Comparison of ENCODE assay signal across 21 cellular contexts in the genomic region with DNA sequence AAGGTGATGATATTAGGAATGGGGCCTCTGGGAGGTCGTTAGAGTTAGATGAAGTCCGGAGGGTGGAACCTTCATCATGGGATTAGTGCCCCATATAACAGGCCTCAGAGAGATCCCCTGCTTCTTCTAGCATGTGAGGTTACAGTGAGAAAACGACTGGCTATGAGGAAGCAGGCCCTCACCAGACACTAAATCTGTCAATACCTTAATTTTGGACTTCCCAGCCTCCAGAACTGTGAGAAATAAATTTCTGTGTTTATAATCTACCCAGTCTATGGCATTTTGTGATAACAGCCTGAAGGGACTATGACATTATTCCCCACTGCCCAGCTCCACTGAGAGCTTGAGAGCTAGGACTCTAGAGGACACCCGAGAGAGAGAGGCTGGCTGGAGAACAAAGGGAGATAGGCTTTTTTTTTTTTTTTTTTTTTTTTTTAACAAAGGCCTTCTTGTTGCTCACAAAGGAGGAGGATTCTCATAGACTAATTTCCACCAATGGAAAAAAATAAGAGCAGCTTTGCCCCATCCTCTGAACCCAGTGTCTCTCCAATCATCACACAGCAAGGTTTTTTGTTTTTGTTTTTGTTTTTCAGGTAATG.
A peak's percentile ranks its signal among the peaks of the same experiment; 100 is the strongest.
DNase-seq lines count a peak whose midpoint lies in the region; ATAC-seq and TF ChIP-seq lines count a peak whose summit lies in the region.
"Had no signal": no experiment of that assay in that cellular context is flagged by ENCODE, and none has a peak within 500 bp of the region (broad histone marks: within the 10 kb centered on the region; RNA-seq: fewer than 3 reads in every experiment).

No MANE protein-coding gene starts in this region.

- DNase-seq in NCI-H2227 treated with DMSO at 0.1 percent for 48 hours (lab: John Stamatoyannopoulos, UW) (peak; percentile 10), NCI-H2227 (lab: John Stamatoyannopoulos, UW; ENCODE audit: unreplicated experiment) (no peak), endodermal cell (no peak), midbrain (lab: John Stamatoyannopoulos, UW) (peak; percentile 52), transverse colon (no peak), mucosa of descending colon (no peak), NK-92 (lab: John Stamatoyannopoulos, UW; ENCODE audit: unreplicated experiment) (no peak)
- DNase-seq: 8988T; activated CD4-positive, alpha-beta T cell treated with anti-CD3 and anti-CD28 coated beads for 4 hours; activated naive CD8-positive, alpha-beta T cell treated with anti-CD3 and anti-CD28 coated beads, Interleukin-2, amount 50 U/mL, for 24 hours; brain microvascular endothelial cell; EL; natural killer cell; NCI-H1105 treated with DMSO at 0.1 percent for 48 hours; NCI-H2081; NCI-H510A treated with DMSO at 0.1 percent for 48 hours had no signal

- H3K27me3 ChIP-seq in endodermal cell (ENCODE audit: control insufficient read depth, insufficient read depth, low read length, poor library complexity, severe bottlenecking) (no peaks in the 10 kb centered on the region), transverse colon (no peaks in the 10 kb centered on the region)
- H3K27me3 ChIP-seq: brain microvascular endothelial cell, vagina had no signal

- peak overlapping the region; percentile 72 for H3K27ac Mint-ChIP-seq in endodermal cell
- no peak overlapping the region for H3K27ac Mint-ChIP-seq in stimulated activated memory B cell treated with anti-CD40 and anti-IgM and Interleukin-4, amounts not matched to agents 10 μg/mL and 1 μg/mL and 100 μg/mL, for 72 hours
- H3K27ac Mint-ChIP-seq: activated naive CD8-positive, alpha-beta T cell treated with anti-CD3 and anti-CD28 coated beads, Interleukin-2, amount 50 U/mL, for 24 hours; activated T-helper 17 cell treated with anti-CD3 and anti-CD28 coated beads, Interleukin-2, amount 50 U/mL, for 72 hours; memory B cell; natural killer cell had no signal

- in situ Hi-C loops in transverse colon (cut with MboI; ENCODE audit: low pct_ligation_motif_present in 1 of 4, low pct_unique_long_range_greater_than_20kb in 1 of 4, low sequenced_read_pairs in 3 of 4) = no loop called here

- ATAC-seq in mucosa of descending colon = no peak
- no peak for ATAC-seq in stimulated activated memory B cell treated with anti-CD40 and anti-IgM and Interleukin-4, amounts not matched to agents 10 μg/mL and 1 μg/mL and 100 μg/mL, for 72 hours
- ATAC-seq: activated naive CD8-positive, alpha-beta T cell treated with anti-CD3 and anti-CD28 coated beads, Interleukin-2, amount 50 U/mL, for 24 hours; activated T-helper 17 cell treated with anti-CD3 and anti-CD28 coated beads, Interleukin-2, amount 50 U/mL, for 72 hours; natural killer cell had no signal

- H3K27me3 Mint-ChIP-seq in endodermal cell (ENCODE audit: insufficient read depth) = no peaks in the 10 kb centered on the region
- H3K27me3 Mint-ChIP-seq in stimulated activated memory B cell treated with anti-CD40 and anti-IgM and Interleukin-4, amounts not matched to agents 10 μg/mL and 1 μg/mL and 100 μg/mL, for 72 hours = no peaks in the 10 kb centered on the region
- H3K27me3 Mint-ChIP-seq: activated naive CD8-positive, alpha-beta T cell treated with anti-CD3 and anti-CD28 coated beads, Interleukin-2, amount 50 U/mL, for 24 hours; activated T-helper 17 cell treated with anti-CD3 and anti-CD28 coated beads, Interleukin-2, amount 50 U/mL, for 72 hours; memory B cell had no signal

- H3K9ac ChIP-seq in endodermal cell (ENCODE audit: extremely low read depth, low read length, poor library complexity, severe bottlenecking) = no peak overlapping the region

- H3K36me3 ChIP-seq in endodermal cell (ENCODE audit: control insufficient read depth, insufficient read depth, low read length) (peaks cover 77% of the 10 kb centered on the region), transverse colon (no peaks in the 10 kb centered on the region), mucosa of descending colon (ENCODE audit: low read depth) (no peaks in the 10 kb centered on the region)
- H3K36me3 ChIP-seq: brain microvascular endothelial cell, vagina had no signal

- 85 to 93% methylated on average over 2 to 3 of the region's 4 CpGs for WGBS in endodermal cell (ENCODE audit: insufficient coverage in 1 of 2, insufficient read length in 1 of 2), 2 experiments
- WGBS in transverse colon (ENCODE audit: low coverage in 1 of 2), 2 donors = 34 to 49% methylated on average over 3 to 4 of the region's 4 CpGs

- no peak for TF ChIP-seq EP300 in transverse colon (IDR thresholded peaks at IDR 0.05; ENCODE audit: low read depth)

- no peaks in the 10 kb centered on the region for H3K9me3 ChIP-seq in endodermal cell (ENCODE audit: control insufficient read depth, low read length)
- no peaks in the 10 kb centered on the region for H3K9me3 ChIP-seq in transverse colon
- no peaks in the 10 kb centered on the region for H3K9me3 ChIP-seq in mucosa of descending colon
- H3K9me3 ChIP-seq: vagina had no signal

- peaks cover 60% of the 10 kb centered on the region for H3K4me1 Mint-ChIP-seq in endodermal cell
- peaks cover 12% of the 10 kb centered on the region for H3K4me1 Mint-ChIP-seq in stimulated activated memory B cell treated with anti-CD40 and anti-IgM and Interleukin-4, amounts not matched to agents 10 μg/mL and 1 μg/mL and 100 μg/mL, for 72 hours
- H3K4me1 Mint-ChIP-seq: activated T-helper 17 cell treated with anti-CD3 and anti-CD28 coated beads, Interleukin-2, amount 50 U/mL, for 72 hours; memory B cell; natural killer cell had no signal

- H3K27ac ChIP-seq in endodermal cell (ENCODE audit: low read depth, low read length) = no peak overlapping the region
- peak overlapping the region; percentile 34 to 81 (median 64) for H3K27ac ChIP-seq in transverse colon
- H3K27ac ChIP-seq: brain microvascular endothelial cell, epithelial cell of prostate, vagina had no signal

- no peak overlapping the region for H3K4me3 Mint-ChIP-seq in endodermal cell
- no peak overlapping the region for H3K4me3 Mint-ChIP-seq in stimulated activated memory B cell treated with anti-CD40 and anti-IgM and Interleukin-4, amounts not matched to agents 10 μg/mL and 1 μg/mL and 100 μg/mL, for 72 hours
- H3K4me3 Mint-ChIP-seq: activated naive CD8-positive, alpha-beta T cell treated with anti-CD3 and anti-CD28 coated beads, Interleukin-2, amount 50 U/mL, for 24 hours; activated T-helper 17 cell treated with anti-CD3 and anti-CD28 coated beads, Interleukin-2, amount 50 U/mL, for 72 hours; memory B cell; natural killer cell had no signal

- H3K4me1 ChIP-seq in endodermal cell (ENCODE audit: control insufficient read depth, insufficient read depth, low read length) (peaks cover 22% of the 10 kb centered on the region), transverse colon (peaks cover 0 to 56% (median 32%) of the 10 kb centered on the region in 4 donors), mucosa of descending colon (ENCODE audit: low read depth) (peaks cover 37% of the 10 kb centered on the region)
- H3K4me1 ChIP-seq: vagina had no signal

- TF ChIP-seq CTCF in endodermal cell (conservative IDR thresholded peaks at IDR 0.05) (no peak), transverse colon (IDR thresholded peaks at IDR 0.05) (no peak), mucosa of descending colon (IDR thresholded peaks at IDR 0.05) (no peak)

- intact Hi-C loops in transverse colon (cut with DNase I; ENCODE audit: low total_unique reads) = no loop called here
- intact Hi-C loops in mucosa of descending colon (cut with DNase I, micrococcal nuclease) = loop anchor here in 1 of 2 donors (10.0 kb wide), 1 partner anchor 378 kb away; no protein-coding TSS in a partner anchor

- no peaks in the 10 kb centered on the region for H3K9me3 Mint-ChIP-seq in endodermal cell
- no peaks in the 10 kb centered on the region for H3K9me3 Mint-ChIP-seq in stimulated activated memory B cell treated with anti-CD40 and anti-IgM and Interleukin-4, amounts not matched to agents 10 μg/mL and 1 μg/mL and 100 μg/mL, for 72 hours
- H3K9me3 Mint-ChIP-seq: activated naive CD8-positive, alpha-beta T cell treated with anti-CD3 and anti-CD28 coated beads, Interleukin-2, amount 50 U/mL, for 24 hours; activated T-helper 17 cell treated with anti-CD3 and anti-CD28 coated beads, Interleukin-2, amount 50 U/mL, for 72 hours; memory B cell; natural killer cell had no signal

- H3K36me3 Mint-ChIP-seq in endodermal cell (ENCODE audit: low read depth) = peaks cover 60% of the 10 kb centered on the region
- peaks cover 21% of the 10 kb centered on the region for H3K36me3 Mint-ChIP-seq in stimulated activated memory B cell treated with anti-CD40 and anti-IgM and Interleukin-4, amounts not matched to agents 10 μg/mL and 1 μg/mL and 100 μg/mL, for 72 hours
- H3K36me3 Mint-ChIP-seq: natural killer cell had no signal

- no peak for TF ChIP-seq POLR2A in transverse colon (IDR thresholded peaks at IDR 0.05)

- H3K4me3 ChIP-seq in endodermal cell (ENCODE audit: low read length) = no peak overlapping the region
- H3K4me3 ChIP-seq in transverse colon = no peak overlapping the region
- no peak overlapping the region for H3K4me3 ChIP-seq in mucosa of descending colon
- H3K4me3 ChIP-seq: vagina had no signal

Comparison
In these comparisons a context has a peak if more than half of its experiments do, and no peak if none do; other contexts are left out.
1. DNase-seq: peak in NCI-H2227 treated with DMSO at 0.1 percent for 48 hours (single experiment) and midbrain (single experiment); none in NCI-H2227 (single experiment), endodermal cell (single experiment), transverse colon (single experiment), mucosa of descending colon (0 of 3) and NK-92 (single experiment).